21 cellular contexts compared by ENCODE assay signal in the genomic region with DNA sequence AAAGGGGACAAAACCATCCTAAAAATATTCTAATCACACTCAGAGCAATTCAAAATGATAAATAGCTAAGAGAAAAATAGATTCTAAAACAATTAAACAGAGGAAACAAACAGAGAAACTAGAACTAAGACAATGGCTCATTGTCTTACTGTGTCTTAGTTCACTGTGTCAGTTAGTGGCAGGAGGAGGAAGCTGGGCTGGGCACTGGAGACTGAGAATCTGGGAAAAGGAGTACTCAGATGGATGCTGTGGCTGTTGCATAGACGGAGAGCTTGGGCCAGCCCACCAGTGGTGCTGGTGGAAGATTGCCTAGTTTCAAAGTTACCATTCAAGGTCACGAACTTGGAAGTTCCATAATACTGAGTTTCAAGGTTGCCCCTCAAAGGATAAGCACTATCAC.
DNase-seq lines count a peak whose midpoint lies in the region; ATAC-seq and TF ChIP-seq lines count a peak whose summit lies in the region.
"Had no signal": no experiment of that assay in that cellular context is flagged by ENCODE, and none has a peak within 500 bp of the region (broad histone marks: within the 10 kb centered on the region; RNA-seq: fewer than 3 reads in every experiment).

No MANE protein-coding gene starts in this region.

- ATAC-seq in RWPE2 (ENCODE audit: low read depth): no peak
- ATAC-seq in upper lobe of right lung: peak; percentile 48
- ATAC-seq: activated CD8-positive, alpha-beta memory T cell treated with anti-CD3 and anti-CD28 coated beads, Interleukin-2, amount 10 ng/mL, durations not matched to agents 7 days and 5 days; activated T-helper 17 cell treated with anti-CD3 and anti-CD28 coated beads, Interleukin-2, amount 50 U/mL, for 72 hours; K562; psoas muscle; stimulated activated naive CD8-positive, alpha-beta T cell treated with anti-CD3 and anti-CD28 coated beads, Interleukin-15, amount 100 ng/mL, for 72 hours had no signal

- H3K36me3 Mint-ChIP-seq in activated T-helper 1 cell treated with anti-CD3 and anti-CD28 coated beads, Interleukin-12 subunit alpha, Interleukin-12 subunit beta, Interleukin-2, Interleukin-4 antibody, amounts not matched to agents 30 ng/mL and 10 ng/mL and 1 ng/mL, durations not matched to agents 14 hours and 24 hours and 36 hours (ENCODE audit: low read depth): no peaks in the 10 kb centered on the region

- intact Hi-C loops in upper lobe of right lung (cut with DNase I): no loop called here
- intact Hi-C loops in activated T-helper 1 cell treated with anti-CD3 and anti-CD28 coated beads, Interleukin-12 subunit alpha, Interleukin-12 subunit beta, Interleukin-2, Interleukin-4 antibody, amounts not matched to agents 30 ng/mL and 10 ng/mL and 1 ng/mL, durations not matched to agents 14 hours and 24 hours and 36 hours (cut with micrococcal nuclease): no loop called here

- no peak overlapping the region for H3K27ac Mint-ChIP-seq in activated T-helper 1 cell treated with anti-CD3 and anti-CD28 coated beads, Interleukin-12 subunit alpha, Interleukin-12 subunit beta, Interleukin-2, Interleukin-4 antibody, amounts not matched to agents 30 ng/mL and 10 ng/mL and 1 ng/mL, durations not matched to agents 14 hours and 24 hours and 36 hours
- H3K27ac Mint-ChIP-seq: activated CD4-positive, alpha-beta T cell treated with anti-CD3 and anti-CD28 coated beads, Interleukin-2, amount 10 ng/mL, durations not matched to agents 24 days and 14 days; activated CD8-positive, alpha-beta memory T cell treated with anti-CD3 and anti-CD28 coated beads, Interleukin-2, amount 10 ng/mL, durations not matched to agents 7 days and 5 days; activated T-helper 17 cell treated with anti-CD3 and anti-CD28 coated beads, Interleukin-2, amount 50 U/mL, for 72 hours; memory B cell; stimulated activated naive CD8-positive, alpha-beta T cell treated with anti-CD3 and anti-CD28 coated beads, Interleukin-15, amount 100 ng/mL, for 72 hours had no signal

- 0 out of 2 replicates have a peak, but pooled peaks cover 4% of the 10 kb centered on the region for H3K36me3 ChIP-seq in RWPE2 (ENCODE audit: low read depth)
- H3K36me3 ChIP-seq in upper lobe of right lung: no peaks in the 10 kb centered on the region

- H3K4me3 ChIP-seq in RWPE2 (ENCODE audit: severe bottlenecking): no peak overlapping the region
- no peak overlapping the region for H3K4me3 ChIP-seq in upper lobe of right lung
- H3K4me3 ChIP-seq: K562, psoas muscle, skin epidermis had no signal

- H3K27ac ChIP-seq in RWPE2 (ENCODE audit: poor library complexity, severe bottlenecking): peak overlapping the region; percentile 100
- no peak overlapping the region for H3K27ac ChIP-seq in upper lobe of right lung
- H3K27ac ChIP-seq: psoas muscle had no signal

- H3K27me3 Mint-ChIP-seq in activated T-helper 1 cell treated with anti-CD3 and anti-CD28 coated beads, Interleukin-12 subunit alpha, Interleukin-12 subunit beta, Interleukin-2, Interleukin-4 antibody, amounts not matched to agents 30 ng/mL and 10 ng/mL and 1 ng/mL, durations not matched to agents 14 hours and 24 hours and 36 hours (ENCODE audit: insufficient read depth): no peaks in the 10 kb centered on the region
- H3K27me3 Mint-ChIP-seq: activated CD4-positive, alpha-beta T cell treated with anti-CD3 and anti-CD28 coated beads, Interleukin-2, amount 10 ng/mL, durations not matched to agents 24 days and 14 days; activated T-helper 17 cell treated with anti-CD3 and anti-CD28 coated beads, Interleukin-2, amount 50 U/mL, for 72 hours; memory B cell; stimulated activated naive CD8-positive, alpha-beta T cell treated with anti-CD3 and anti-CD28 coated beads, Interleukin-15, amount 100 ng/mL, for 72 hours had no signal

- no peak for DNase-seq in RWPE2 (ENCODE audit: low spot score)
- peak; percentile 63 to 91 for DNase-seq in hippocampal formation (lab: John Stamatoyannopoulos, UW)
- DNase-seq in nucleus accumbens (lab: John Stamatoyannopoulos, UW): peak in 31 of 56 donors; percentile 5 to 79 (median 48)
- DNase-seq in upper lobe of right lung: no peak
- no peak for DNase-seq in activated T-helper 1 cell treated with anti-CD3 and anti-CD28 coated beads, Interleukin-12 subunit alpha, Interleukin-12 subunit beta, Interleukin-2, Interleukin-4 antibody, amounts not matched to agents 30 ng/mL and 10 ng/mL and 1 ng/mL, durations not matched to agents 14 hours and 24 hours and 36 hours (ENCODE audit: low spot score)
- no peak for DNase-seq in NCI-H1694 treated with DMSO at 0.1 percent for 48 hours (lab: John Stamatoyannopoulos, UW)
- DNase-seq in NCI-H446 treated with DMSO at 0.1 percent for 48 hours (lab: John Stamatoyannopoulos, UW): no peak
- DNase-seq: activated CD4-positive, alpha-beta T cell treated with anti-CD3 and anti-CD28 coated beads, Interleukin-2, amount 10 ng/mL, durations not matched to agents 24 days and 14 days; activated CD8-positive, alpha-beta memory T cell treated with anti-CD3 and anti-CD28 coated beads, Interleukin-2, amount 10 ng/mL, durations not matched to agents 7 days and 5 days; cortex of kidney; kidney glomerular epithelial cell; NCI-H1694; NCI-H774; psoas muscle; SHP77 treated with DMSO at 0.1 percent for 48 hours; stimulated activated naive CD8-positive, alpha-beta T cell treated with anti-CD3 and anti-CD28 coated beads, Interleukin-15, amount 100 ng/mL, for 72 hours; T-helper 1 cell had no signal

- no peaks in the 10 kb centered on the region for H3K9me3 Mint-ChIP-seq in activated T-helper 1 cell treated with anti-CD3 and anti-CD28 coated beads, Interleukin-12 subunit alpha, Interleukin-12 subunit beta, Interleukin-2, Interleukin-4 antibody, amounts not matched to agents 30 ng/mL and 10 ng/mL and 1 ng/mL, durations not matched to agents 14 hours and 24 hours and 36 hours
- H3K9me3 Mint-ChIP-seq: activated CD4-positive, alpha-beta T cell treated with anti-CD3 and anti-CD28 coated beads, Interleukin-2, amount 10 ng/mL, durations not matched to agents 24 days and 14 days; activated T-helper 17 cell treated with anti-CD3 and anti-CD28 coated beads, Interleukin-2, amount 50 U/mL, for 72 hours; memory B cell had no signal

- H3K4me3 Mint-ChIP-seq in activated T-helper 1 cell treated with anti-CD3 and anti-CD28 coated beads, Interleukin-12 subunit alpha, Interleukin-12 subunit beta, Interleukin-2, Interleukin-4 antibody, amounts not matched to agents 30 ng/mL and 10 ng/mL and 1 ng/mL, durations not matched to agents 14 hours and 24 hours and 36 hours: no peak overlapping the region
- H3K4me3 Mint-ChIP-seq: activated CD4-positive, alpha-beta T cell treated with anti-CD3 and anti-CD28 coated beads, Interleukin-2, amount 10 ng/mL, durations not matched to agents 24 days and 14 days; activated CD8-positive, alpha-beta memory T cell treated with anti-CD3 and anti-CD28 coated beads, Interleukin-2, amount 10 ng/mL, durations not matched to agents 7 days and 5 days; activated T-helper 17 cell treated with anti-CD3 and anti-CD28 coated beads, Interleukin-2, amount 50 U/mL, for 72 hours; memory B cell; stimulated activated naive CD8-positive, alpha-beta T cell treated with anti-CD3 and anti-CD28 coated beads, Interleukin-15, amount 100 ng/mL, for 72 hours had no signal

- peaks cover 66% of the 10 kb centered on the region for H3K4me1 ChIP-seq in RWPE2 (ENCODE audit: insufficient read depth, poor library complexity, severe bottlenecking)
- H3K4me1 ChIP-seq in upper lobe of right lung: peaks cover 18% of the 10 kb centered on the region

- TF ChIP-seq CTCF in RWPE2 (IDR thresholded peaks at IDR 0.05; ENCODE audit: poor library complexity, severe bottlenecking) (no peak), upper lobe of right lung (IDR thresholded peaks at IDR 0.05) (no peak)

- H3K4me1 Mint-ChIP-seq in activated T-helper 1 cell treated with anti-CD3 and anti-CD28 coated beads, Interleukin-12 subunit alpha, Interleukin-12 subunit beta, Interleukin-2, Interleukin-4 antibody, amounts not matched to agents 30 ng/mL and 10 ng/mL and 1 ng/mL, durations not matched to agents 14 hours and 24 hours and 36 hours (ENCODE audit: low read depth): no peaks in the 10 kb centered on the region
- H3K4me1 Mint-ChIP-seq: activated T-helper 17 cell treated with anti-CD3 and anti-CD28 coated beads, Interleukin-2, amount 50 U/mL, for 72 hours had no signal

- H3K9me3 ChIP-seq in RWPE2 (ENCODE audit: severe bottlenecking): no peaks in the 10 kb centered on the region
- H3K9me3 ChIP-seq in upper lobe of right lung: no peaks in the 10 kb centered on the region
- H3K9me3 ChIP-seq: psoas muscle had no signal

- H3K27me3 ChIP-seq in RWPE2 (ENCODE audit: insufficient read depth, poor library complexity, severe bottlenecking): no peaks in the 10 kb centered on the region
- H3K27me3 ChIP-seq in upper lobe of right lung: no peaks in the 10 kb centered on the region

Comparison
In these comparisons a context has a peak if more than half of its experiments do, and no peak if none do; other contexts are left out.
1. DNase-seq: peak in hippocampal formation (2 of 2) and nucleus accumbens (31 of 56); none in RWPE2 (single experiment), upper lobe of right lung (single experiment), activated T-helper 1 cell treated with anti-CD3 and anti-CD28 coated beads, Interleukin-12 subunit alpha, Interleukin-12 subunit beta, Interleukin-2, Interleukin-4 antibody, amounts not matched to agents 30 ng/mL and 10 ng/mL and 1 ng/mL, durations not matched to agents 14 hours and 24 hours and 36 hours (single experiment), NCI-H1694 treated with DMSO at 0.1 percent for 48 hours (single experiment) and NCI-H446 treated with DMSO at 0.1 percent for 48 hours (single experiment).